In genomic region chr11:133595998-133596590, GRCh38 we compare ENCODE assay signal across 24 cellular contexts.
"Had no signal": no experiment of that assay in that cellular context is flagged by ENCODE, and none has a peak within 500 bp of the region (broad histone marks: within the 10 kb centered on the region; RNA-seq: fewer than 3 reads in every experiment).

No MANE protein-coding gene starts in this region.

- H3K9me3 ChIP-seq: esophagus squamous epithelium, gastrocnemius medialis, lower lobe of right lung, mucosa of descending colon had no signal

- ATAC-seq: gastrocnemius medialis, heart right ventricle, left cardiac atrium, left lung, left ventricle myocardium superior, lower lobe of right lung, mucosa of descending colon had no signal

- H3K36me3 Mint-ChIP-seq: mesothelial cell of epicardium had no signal

- FAIRE-seq: colon, endothelial cell of umbilical vein, keratinocyte had no signal

- H3K36me3 ChIP-seq: esophagus squamous epithelium, gastrocnemius medialis, heart right ventricle, left lung, lower lobe of right lung had no signal

- H3K27ac Mint-ChIP-seq: immature natural killer cell, mesothelial cell of epicardium had no signal

- H3K4me3 Mint-ChIP-seq: immature natural killer cell, mesothelial cell of epicardium had no signal

- H3K4me1 ChIP-seq: esophagus squamous epithelium, gastrocnemius medialis, heart right ventricle, left lung, lower lobe of right lung had no signal

- H3K4me1 Mint-ChIP-seq: immature natural killer cell, mesothelial cell of epicardium had no signal

- DNase-seq: dermis blood vessel endothelial cell; dorsolateral prefrontal cortex; effector CD4-positive, alpha-beta T cell; effector memory CD4-positive, alpha-beta T cell; esophagus squamous epithelium; foreskin fibroblast; foreskin melanocyte; gastrocnemius medialis; glutamatergic neuron; head of caudate nucleus; heart right ventricle; hippocampal formation; immature natural killer cell; left cardiac atrium; left ventricle myocardium superior; lower lobe of right lung; mesenchymal stem cell; mucosa of descending colon had no signal

- H3K27ac ChIP-seq: coronary artery, dorsolateral prefrontal cortex, esophagus squamous epithelium, gastrocnemius medialis, heart right ventricle, left lung, lower lobe of right lung had no signal

- H3K9me3 Mint-ChIP-seq: mesothelial cell of epicardium had no signal

- H3K4me3 ChIP-seq: coronary artery, dorsolateral prefrontal cortex, esophagus squamous epithelium, gastrocnemius medialis, heart right ventricle, left lung, lower lobe of right lung, mucosa of descending colon had no signal

- H3K27me3 ChIP-seq: dorsolateral prefrontal cortex, esophagus squamous epithelium, gastrocnemius medialis, left lung had no signal
